14 cellular contexts compared by ENCODE assay signal in genomic region chr18:9260388-9261380, GRCh38.
A peak's percentile ranks its signal among the peaks of the same experiment; 100 is the strongest.
DNase-seq lines count a peak whose midpoint lies in the region; ATAC-seq, FAIRE-seq and TF ChIP-seq lines count a peak whose summit lies in the region.
"Had no signal": no experiment of that assay in that cellular context is flagged by ENCODE, and none has a peak within 500 bp of the region (broad histone marks: within the 10 kb centered on the region; RNA-seq: fewer than 3 reads in every experiment).

No MANE protein-coding gene starts in this region.

- CTCF ChIA-PET in A673 (lab: Charles Lee) = no interaction called here

- no peaks in the 10 kb centered on the region for H3K27me3 ChIP-seq in A673 (replicated peaks; ENCODE audit: insufficient read depth, low read depth, low read length, poor library complexity)
- H3K27me3 ChIP-seq: MG63, testis had no signal

- H3K9me3 ChIP-seq in A673 (ENCODE audit: low read depth, low read length, poor library complexity, severe bottlenecking) = no peaks in the 10 kb centered on the region
- H3K9me3 ChIP-seq: testis had no signal

- no peak for TF ChIP-seq CTCF in A673 (conservative IDR thresholded peaks at IDR 0.05; ENCODE audit: low read depth, low read length)
- no peak for TF ChIP-seq CTCF in VCaP (conservative IDR thresholded peaks at IDR 0.05)

- no peaks in the 10 kb centered on the region for H3K36me3 ChIP-seq in A673 (ENCODE audit: insufficient read depth, low read length, poor library complexity, severe bottlenecking)

- H3K4me3 ChIP-seq in A673 (ENCODE audit: low read depth, low read length, poor library complexity, severe bottlenecking) = no peak overlapping the region
- H3K4me3 ChIP-seq: MG63, SK-N-MC, testis had no signal

- no peak for ATAC-seq in HG03457 (IDR thresholded peaks at IDR 0.05; ENCODE audit: unreplicated experiment)

- no TSS peak for BruUV-seq in A673 (replicated peaks; lab: Mats Ljungman, UMichigan)

- intact Hi-C loops in A673 (cut with micrococcal nuclease; ENCODE audit: unreplicated experiment) = no loop called here

- H3K27ac ChIP-seq in A673 (ENCODE audit: low read depth, low read length, poor library complexity, severe bottlenecking) = no peak overlapping the region
- peak overlapping the region; percentile 92 for H3K27ac ChIP-seq in VCaP
- H3K27ac ChIP-seq: SK-N-MC, testis had no signal

- FAIRE-seq in frontal cortex (lab: Jason Lieb, UNC) = no peak

- DNase-seq in A673 (ENCODE audit: low spot score) (peak; percentile 65), DMS79 (lab: John Stamatoyannopoulos, UW) (peak; percentile 23), glomerular visceral epithelial cell (ENCODE audit: extremely low spot score) (peak; percentile 6), NCI-H2081 (lab: John Stamatoyannopoulos, UW) (no peak), frontal cortex (ENCODE audit: low spot score in 2 of 2) (no peak), DMS153 (lab: John Stamatoyannopoulos, UW) (no peak)
- DNase-seq: activated CD8-positive, alpha-beta memory T cell treated with anti-CD3 and anti-CD28 coated beads, Interleukin-2, amount 50 U/mL, for 4 hours; AML-193; cerebellar nuclear complex; MG63; testis had no signal

- H3K4me1 ChIP-seq in A673 (ENCODE audit: insufficient read depth, low read length, poor library complexity, severe bottlenecking) = peaks cover 35% of the 10 kb centered on the region
- H3K4me1 ChIP-seq: testis had no signal

- POLR2A ChIA-PET in A673 (lab: Charles Lee; ENCODE audit: low non-redundant PET) = no interaction called here

Comparison
In these comparisons a context has a peak if more than half of its experiments do, and no peak if none do; other contexts are left out.
1. DNase-seq: peak in A673 (single experiment), DMS79 (single experiment) and glomerular visceral epithelial cell (single experiment); none in NCI-H2081 (0 of 2), frontal cortex (0 of 2) and DMS153 (single experiment).